8 cellular contexts compared by ENCODE assay signal in the genomic region with DNA sequence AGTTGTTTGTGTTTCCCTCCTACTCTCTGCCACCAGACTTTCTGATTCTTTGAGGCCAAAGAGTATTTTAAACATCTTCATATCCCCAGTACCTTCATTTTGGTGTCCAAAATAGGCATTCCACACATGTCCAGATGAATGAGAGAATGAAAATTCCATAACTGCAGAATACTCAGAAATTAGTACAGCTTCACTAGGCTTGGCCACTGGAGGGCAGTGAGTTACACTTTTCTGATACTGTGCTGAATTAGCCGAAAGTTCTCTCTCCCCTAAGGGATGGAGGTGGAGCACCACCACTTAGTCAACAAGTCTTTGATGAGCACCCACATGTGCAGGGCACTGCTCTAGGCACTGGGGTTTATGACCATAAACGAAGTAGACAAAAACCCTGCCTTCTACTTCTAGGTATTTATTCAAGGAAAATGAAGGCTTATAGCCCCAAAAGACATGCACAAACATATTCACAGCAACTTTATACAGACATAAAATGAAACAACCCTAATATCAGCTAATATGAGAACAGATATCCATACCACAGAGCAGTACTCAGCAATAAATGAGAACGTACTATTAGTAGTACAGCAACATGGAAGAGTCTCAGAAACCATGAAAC. TPM values are rescaled to one million over a fixed set of nuclear protein-coding genes. Genes with fewer than 3 reads are reported as not detected.
DNase-seq lines count a peak whose midpoint lies in the region; ATAC-seq and TF ChIP-seq lines count a peak whose summit lies in the region.

No MANE protein-coding gene starts in this region.

- DNase-seq in CD1c-positive myeloid dendritic cell (ENCODE audit: extremely low spot score) = peak; percentile 2
- DNase-seq in SK-N-SH = peak; percentile 50
- peak; percentile 34 to 60 for DNase-seq in fibroblast of lung (ENCODE audit: low read depth in 2 of 2)
- no peak for DNase-seq in psoas muscle
- no peak for DNase-seq in C1 segment of cervical spinal cord (lab: John Stamatoyannopoulos, UW)

- POLR2A ChIA-PET in SK-N-SH (lab: Yijun Ruan, JAX) = no interaction called here

- peak; percentile 73 for TF ChIP-seq CTCF in SK-N-SH (IDR thresholded peaks at IDR 0.05)
- TF ChIP-seq CTCF in fibroblast of lung (conservative IDR thresholded peaks at IDR 0.05 in 1 of 2, IDR thresholded peaks at IDR 0.05 in 1 of 2; ENCODE audit: low read depth in 1 of 2, low read length in 2 of 2) = peak; percentile 62 to 79
- TF ChIP-seq CTCF in psoas muscle (IDR thresholded peaks at IDR 0.05) = peak; percentile 28

- CTCF ChIA-PET in SK-N-SH (lab: Yijun Ruan, JAX) = interaction anchor here (0.6 to 5.9 kb wide), 16 partner anchors 10 to 422 kb away, joined by 3 to 43 read pairs (median 3); no protein-coding TSS in a partner anchor

- intact Hi-C loops in psoas muscle (cut with DNase I) = no loop called here

- no peaks in the 10 kb centered on the region for H3K9me2 ChIP-seq in SK-N-SH

- no peak for TF ChIP-seq EP300 in SK-N-SH (IDR thresholded peaks at IDR 0.05; ENCODE audit: borderline replicate concordance in 1 of 2, low read depth in 1 of 2, low read length in 1 of 2)

- ATAC-seq in GM21619 (IDR thresholded peaks at IDR 0.05; ENCODE audit: unreplicated experiment) (peak; percentile 56), psoas muscle (peak in 1 of 4 donors; percentile 34), HG03565 (IDR thresholded peaks at IDR 0.05; ENCODE audit: unreplicated experiment) (no peak), GM21786 (IDR thresholded peaks at IDR 0.05; ENCODE audit: unreplicated experiment) (no peak)

- H4K20me1 ChIP-seq in SK-N-SH (ENCODE audit: insufficient read depth) (no peaks in the 10 kb centered on the region), fibroblast of lung (ENCODE audit: control insufficient read depth, extremely low read depth, insufficient read depth, low read length) (no peaks in the 10 kb centered on the region)

- H3K9ac ChIP-seq in SK-N-SH (no peak overlapping the region), fibroblast of lung (ENCODE audit: insufficient read depth, low read length) (no peak overlapping the region)

- H3K4me2 ChIP-seq in SK-N-SH (no peak overlapping the region), fibroblast of lung (ENCODE audit: extremely low read depth, insufficient read depth, low read length) (no peak overlapping the region)

- peaks cover 2% of the 10 kb centered on the region for H3F3A ChIP-seq in SK-N-SH (replicated peaks; ENCODE audit: insufficient read depth)

- no peak overlapping the region for H2AFZ ChIP-seq in SK-N-SH (ENCODE audit: low read depth)
- no peak overlapping the region for H2AFZ ChIP-seq in fibroblast of lung (ENCODE audit: low read length)

- H3K27me3 ChIP-seq in SK-N-SH (ENCODE audit: insufficient read depth) (no peaks in the 10 kb centered on the region), fibroblast of lung (ENCODE audit: control insufficient read depth, insufficient read depth, low read length) (no peaks in the 10 kb centered on the region), psoas muscle (ENCODE audit: insufficient read depth in 3 of 3, low read length in 2 of 3) (no peaks in the 10 kb centered on the region)

- WGBS in SK-N-SH (ENCODE audit: low lambda C conversion rate) = 46% methylated on average over 3 of the region's 3 CpGs
- 65 to 70% (median 67%) methylated on average over 3 of the region's 3 CpGs for WGBS in psoas muscle, 3 donors

- TF ChIP-seq RAD21 in SK-N-SH (IDR thresholded peaks at IDR 0.05; ENCODE audit: low read length) = peak; percentile 63

- H3K4me3 ChIP-seq in SK-N-SH (ENCODE audit: low read depth in 2 of 2, low read length in 1 of 2) (no peak overlapping the region), fibroblast of lung (replicated peaks in 1 of 4; ENCODE audit: control extremely low read depth in 1 of 4, insufficient read depth in 1 of 4, low read depth in 3 of 4, low read length in 4 of 4) (no peak overlapping the region), psoas muscle (no peak overlapping the region)

- H3K79me2 ChIP-seq in SK-N-SH (ENCODE audit: insufficient read depth) = no peaks in the 10 kb centered on the region
- no peaks in the 10 kb centered on the region for H3K79me2 ChIP-seq in fibroblast of lung (ENCODE audit: control insufficient read depth, insufficient read depth, low read length)

- H3K9me3 ChIP-seq in SK-N-SH (no peaks in the 10 kb centered on the region), fibroblast of lung (ENCODE audit: control insufficient read depth, insufficient read depth, low read depth, low read length) (no peaks in the 10 kb centered on the region), psoas muscle (no peaks in the 10 kb centered on the region)

- H3K27ac ChIP-seq in SK-N-SH (ENCODE audit: low read depth in 2 of 2, low read length in 1 of 2) (no peak overlapping the region), fibroblast of lung (ENCODE audit: insufficient read depth, low read length) (no peak overlapping the region), psoas muscle (no peak overlapping the region)

- H3K36me3 ChIP-seq in SK-N-SH (replicated peaks in 1 of 2; ENCODE audit: control insufficient read depth in 1 of 2, insufficient read depth in 2 of 2, low read length in 1 of 2) = peaks cover 19 to 30% of the 10 kb centered on the region in 2 experiments
- peaks cover 2% of the 10 kb centered on the region for H3K36me3 ChIP-seq in fibroblast of lung (ENCODE audit: control insufficient read depth, insufficient read depth, low read length)
- H3K36me3 ChIP-seq in psoas muscle (ENCODE audit: insufficient read depth in 1 of 2, low read depth in 1 of 2) = peaks cover 6 to 48% of the 10 kb centered on the region in 2 donors

- H3K4me1 ChIP-seq in SK-N-SH (ENCODE audit: control insufficient read depth in 1 of 2, insufficient read depth in 2 of 2, low read depth in 1 of 2, low read length in 1 of 2) = peaks cover 2 to 10% of the 10 kb centered on the region in 2 experiments
- no peaks in the 10 kb centered on the region for H3K4me1 ChIP-seq in fibroblast of lung (ENCODE audit: control insufficient read depth, extremely low read depth, insufficient read depth, low read length)
- peaks cover 12% of the 10 kb centered on the region for H3K4me1 ChIP-seq in psoas muscle

TF ChIP-seq in SK-N-SH, 30 proteins besides CTCF, POLR2A, EP300 and RAD21:
- no peak for TF ChIP-seq TCF12 (IDR thresholded peaks at IDR 0.05)
- no peak for TF ChIP-seq EZH2phosphoT487 (IDR thresholded peaks at IDR 0.05; ENCODE audit: borderline replicate concordance, low read depth)
- TF ChIP-seq FOXJ3 (CRISPR knock-in tag; IDR thresholded peaks at IDR 0.05) = no peak
- TF ChIP-seq TAF1 (IDR thresholded peaks at IDR 0.05; ENCODE audit: borderline replicate concordance, low read depth, low read length) = no peak
- TF ChIP-seq NFIC (IDR thresholded peaks at IDR 0.05; ENCODE audit: borderline replicate concordance) = no peak
- TF ChIP-seq CHD2 (IDR thresholded peaks at IDR 0.05; ENCODE audit: low read length, partially characterized antibody) = no peak
- no peak for TF ChIP-seq PBX3 (IDR thresholded peaks at IDR 0.05)
- TF ChIP-seq SMC3 (IDR thresholded peaks at IDR 0.05; ENCODE audit: low read depth, low read length) = peak; percentile 48
- TF ChIP-seq GATA2 (CRISPR knock-in tag; IDR thresholded peaks at IDR 0.05) = no peak
- TF ChIP-seq RCOR1 (IDR thresholded peaks at IDR 0.05; ENCODE audit: low read length) = 0 out of 2 replicates have a peak, but pooled peaks have one; percentile 23

RNA-seq across cellular contexts. Expression of gene TMEM217, which starts 46.1 kb away (rescaled TPM):
- polyA plus RNA-seq in SK-N-SH (2012; rRNA removed) (1.5 and 2.0 TPM in 2 replicates), fibroblast of lung (3.0 and 3.1 TPM in 2 replicates), psoas muscle (under 1 TPM; 0.05 to 0.15 (median 0.14) TPM)
- 1.6 and 1.7 TPM in 2 replicates for polyA plus RNA-seq in SK-N-SH (2012; cell fraction: cytosol; rRNA removed)
- polyA plus RNA-seq in SK-N-SH (2012; cell fraction: nucleus; rRNA removed) = 1.3 and 3.0 TPM in 2 replicates
- total RNA-seq in fibroblast of lung (4.0 and 4.9 TPM in 2 replicates), psoas muscle (1 to 10 TPM in 1 of 4 donors, under 1 TPM in 2, not detected in 1; 0.47 to 4.3 (median 0.97) TPM)
- polyA plus RNA-seq in fibroblast of lung (2012) = 2.4 and 2.7 TPM in 2 replicates
- 1.8 TPM in 1 of 2 replicates, not detected in the other for polyA minus RNA-seq in fibroblast of lung (ENCODE audit: low replicate concordance)

RNA-seq across cellular contexts. Expression of gene TBC1D22B, which starts 46.4 kb away (rescaled TPM):
- 5.3 and 5.5 TPM in 2 replicates for polyA plus RNA-seq in SK-N-SH (2012; rRNA removed)
- 5.4 and 6.0 TPM in 2 replicates for polyA plus RNA-seq in SK-N-SH (2012; cell fraction: cytosol; rRNA removed)
- 8.9 and 9.1 TPM in 2 replicates for polyA plus RNA-seq in SK-N-SH (2012; cell fraction: nucleus; rRNA removed)
- total RNA-seq in fibroblast of lung = 8.2 and 9.7 TPM in 2 replicates
- 6.3 and 7.2 TPM in 2 replicates for polyA plus RNA-seq in fibroblast of lung
- polyA plus RNA-seq in fibroblast of lung (2012) = 5.8 and 6.6 TPM in 2 replicates
- polyA minus RNA-seq in fibroblast of lung (ENCODE audit: low replicate concordance) = 7.7 and 11.1 TPM in 2 replicates
- 10 to 100 TPM in 3 of 4 donors, 1 to 10 TPM in 1; 6.3 to 25.6 (median 11.5) TPM for total RNA-seq in psoas muscle
- polyA plus RNA-seq in psoas muscle = 1 to 10 TPM; 4.3 to 9.0 (median 6.7) TPM

RNA-seq across cellular contexts. Expression of gene RNF8, which starts 49.8 kb away (rescaled TPM):
- polyA plus RNA-seq in SK-N-SH (2012; rRNA removed) (19.8 and 21.7 TPM in 2 replicates), fibroblast of lung (18.8 and 20.6 TPM in 2 replicates), psoas muscle (10 to 100 TPM in 2 of 3 donors, 1 to 10 TPM in 1; 9.4 to 28.5 (median 11.1) TPM)
- polyA plus RNA-seq in SK-N-SH (2012; cell fraction: cytosol; rRNA removed) = 21.5 and 28.1 TPM in 2 replicates
- polyA plus RNA-seq in SK-N-SH (2012; cell fraction: nucleus; rRNA removed) = 19.5 and 22.9 TPM in 2 replicates
- total RNA-seq in fibroblast of lung (19.5 TPM in 2 replicates), psoas muscle (10 to 100 TPM; 10.7 to 17.8 (median 14.2) TPM)
- polyA plus RNA-seq in fibroblast of lung (2012) = 14.5 and 15.0 TPM in 2 replicates
- 1.4 and 3.0 TPM in 2 replicates for polyA minus RNA-seq in fibroblast of lung (ENCODE audit: low replicate concordance)

Comparison
In these comparisons a context has a peak if more than half of its experiments do, and no peak if none do; other contexts are left out.
1. DNase-seq: peak in CD1c-positive myeloid dendritic cell (single experiment), SK-N-SH (single experiment) and fibroblast of lung (2 of 2); none in psoas muscle (0 of 2) and C1 segment of cervical spinal cord (0 of 14).
2. Peak in every context shown above with its lines, with median percentiles within 50 percentile points of each other: CTCF ChIP-seq.